In genomic region chr1:164132001-164132400, GRCh38 we compare ENCODE assay signal across 26 cellular contexts.
DNase-seq lines count a peak whose midpoint lies in the region; ATAC-seq, FAIRE-seq and TF ChIP-seq lines count a peak whose summit lies in the region.
"Had no signal": no experiment of that assay in that cellular context is flagged by ENCODE, and none has a peak within 500 bp of the region (broad histone marks: within the 10 kb centered on the region; RNA-seq: fewer than 3 reads in every experiment).

No MANE protein-coding gene starts in this region.

- TF ChIP-seq POLR2A in HepG2 (IDR thresholded peaks at IDR 0.05; ENCODE audit: insufficient read depth in 1 of 2, low read depth in 2 of 2, low read length in 2 of 2): no peak
- TF ChIP-seq POLR2A in right lobe of liver (IDR thresholded peaks at IDR 0.05): no peak

- H4K20me1 ChIP-seq in HepG2 (ENCODE audit: insufficient read depth, low read length) (no peaks in the 10 kb centered on the region), neural cell (ENCODE audit: insufficient read depth) (no peaks in the 10 kb centered on the region)
- H4K20me1 ChIP-seq: BLaER1 had no signal

- TF ChIP-seq EP300 in HepG2 (IDR thresholded peaks at IDR 0.05; ENCODE audit: low read depth in 2 of 2, low read length in 2 of 2): no peak
- TF ChIP-seq EP300 in HepG2 (CRISPR knock-in tag; IDR thresholded peaks at IDR 0.05; ENCODE audit: borderline replicate concordance): no peak
- peak; percentile 18 for TF ChIP-seq EP300 in neural cell (conservative IDR thresholded peaks at IDR 0.05; ENCODE audit: poor library complexity, severe bottlenecking)

- no peak overlapping the region for H2AFZ ChIP-seq in HepG2 (ENCODE audit: low read length)
- H2AFZ ChIP-seq in neural cell (ENCODE audit: low read depth, low read length): no peak overlapping the region

- H3K9ac ChIP-seq in HepG2 (ENCODE audit: insufficient read depth, low read depth, low read length): no peak overlapping the region
- no peak overlapping the region for H3K9ac ChIP-seq in neural cell (ENCODE audit: low read length)
- H3K9ac ChIP-seq: BLaER1 had no signal

- H3K27ac ChIP-seq in HepG2 (ENCODE audit: extremely low read length, insufficient read depth, low read length) (no peak overlapping the region), right lobe of liver (no peak overlapping the region), neural cell (ENCODE audit: low read length) (peak overlapping the region; percentile 6)
- H3K27ac ChIP-seq: 22Rv1, BLaER1 had no signal

- intact Hi-C loops in HepG2 (cut with micrococcal nuclease; ENCODE audit: unreplicated experiment): no loop called here
- intact Hi-C loops in right lobe of liver (cut with DNase I): no loop called here

- no peaks in the 10 kb centered on the region for H3K36me3 ChIP-seq in HepG2 (replicated peaks in 1 of 2; ENCODE audit: control insufficient read depth in 1 of 2, insufficient read depth in 2 of 2, low read length in 2 of 2)
- H3K36me3 ChIP-seq in right lobe of liver: no peaks in the 10 kb centered on the region
- H3K36me3 ChIP-seq in neural cell (ENCODE audit: insufficient read depth, low read length): no peaks in the 10 kb centered on the region
- H3K36me3 ChIP-seq: BE2C, BLaER1 had no signal

- H3K4me3 ChIP-seq in HepG2 (replicated peaks in 1 of 3; ENCODE audit: insufficient read depth in 1 of 3, low read depth in 2 of 3, low read length in 3 of 3): no peak overlapping the region
- no peak overlapping the region for H3K4me3 ChIP-seq in right lobe of liver
- no peak overlapping the region for H3K4me3 ChIP-seq in neural cell (ENCODE audit: low read length)
- H3K4me3 ChIP-seq: BLaER1, GM12878 had no signal

- peaks cover 4% of the 10 kb centered on the region for H3F3A ChIP-seq in neural cell (ENCODE audit: insufficient read depth, low read length, poor library complexity, severe bottlenecking)

- H3K9me3 ChIP-seq in HepG2 (ENCODE audit: low read length) (peaks cover 85% of the 10 kb centered on the region), right lobe of liver (no peaks in the 10 kb centered on the region), neural cell (ENCODE audit: low read length) (no peaks in the 10 kb centered on the region)
- H3K9me3 ChIP-seq: BE2C, BLaER1 had no signal

- BruUV-seq in HepG2 (replicated peaks; lab: Mats Ljungman, UMichigan): no TSS peak

- in situ Hi-C loops in HepG2 (cut with HindIII; ENCODE audit: extremely low pct_ligation_motif_present, low pct_unique_long_range_greater_than_20kb): no loop called here

- H3K4me1 ChIP-seq in HepG2 (ENCODE audit: insufficient read depth, low read length) (no peaks in the 10 kb centered on the region), right lobe of liver (no peaks in the 10 kb centered on the region)
- H3K4me1 ChIP-seq: BE2C, BLaER1 had no signal

- FAIRE-seq in HepG2 (lab: Jason Lieb, UNC): no peak
- FAIRE-seq: GM12878, GM12892, GM18507 had no signal

- H3K9me2 ChIP-seq in neural cell (ENCODE audit: insufficient read depth, low read length): no peaks in the 10 kb centered on the region

- DNase-seq in HepG2 (ENCODE audit: low spot score): no peak
- DNase-seq in right lobe of liver: no peak
- DNase-seq in OCI-M1 (lab: John Stamatoyannopoulos, UW): peak; percentile 8
- DNase-seq in NCI-H146 (lab: John Stamatoyannopoulos, UW): no peak
- no peak for DNase-seq in activated effector memory CD4-positive, alpha-beta T cell treated with Interleukin-2 at 50 U/mL for 16 hours
- DNase-seq: ACHN; BE2C; C1 segment of cervical spinal cord; CD4-positive, alpha-beta memory T cell; CD4-positive, CD25-positive, alpha-beta regulatory T cell; CD8-positive, alpha-beta memory T cell; COR-L47; DMS 273 treated with DMSO at 0.1 percent for 48 hours; DMS153; DMS53; DMS79; DND-41; EL; GDM1 had no signal

- ATAC-seq in HepG2 (no peak), right lobe of liver (no peak), GM19452 (IDR thresholded peaks at IDR 0.05; ENCODE audit: unreplicated experiment) (no peak)
- ATAC-seq: GM12878 had no signal

- TF ChIP-seq CTCF in HepG2 (CRISPR knock-in tag; IDR thresholded peaks at IDR 0.05) (no peak), right lobe of liver (IDR thresholded peaks at IDR 0.05) (no peak), neural cell (IDR thresholded peaks at IDR 0.05; ENCODE audit: poor library complexity, severe bottlenecking) (no peak)

- TF ChIP-seq RAD21 in HepG2 (CRISPR knock-in tag; IDR thresholded peaks at IDR 0.05) (no peak), neural cell (conservative IDR thresholded peaks at IDR 0.05) (peak; percentile 19)

- no peak overlapping the region for H3K4me2 ChIP-seq in HepG2 (ENCODE audit: low read depth, low read length)
- H3K4me2 ChIP-seq in neural cell (ENCODE audit: low read length): no peak overlapping the region
- H3K4me2 ChIP-seq: BLaER1 had no signal

- H3K27me3 ChIP-seq in HepG2 (ENCODE audit: control insufficient read depth in 1 of 2, insufficient read depth in 2 of 2, low read length in 2 of 2) (no peaks in the 10 kb centered on the region), right lobe of liver (no peaks in the 10 kb centered on the region), neural cell (ENCODE audit: insufficient read depth, low read depth, low read length) (no peaks in the 10 kb centered on the region)
- H3K27me3 ChIP-seq: BE2C, BLaER1 had no signal

- CTCF ChIA-PET in HepG2 (lab: Yijun Ruan, JAX; ENCODE audit: low intra/inter-chr PET ratio, low total read pairs): no interaction called here

- POLR2A ChIA-PET in HepG2 (lab: Yijun Ruan, JAX): no interaction called here

- no peaks in the 10 kb centered on the region for H3K79me2 ChIP-seq in HepG2 (ENCODE audit: insufficient read depth, low read length)
- no peaks in the 10 kb centered on the region for H3K79me2 ChIP-seq in neural cell (replicated peaks; ENCODE audit: insufficient read depth, low read length)

TF ChIP-seq in HepG2, 621 proteins besides CTCF, POLR2A, EP300 and RAD21 (continues in another document):
- TF ChIP-seq MAFK (conservative IDR thresholded peaks at IDR 0.05 in 1 of 2, IDR thresholded peaks at IDR 0.05 in 1 of 2; ENCODE audit: low read length in 2 of 2): peak; percentile 57 to 84
- TF ChIP-seq ZC3H13 (CRISPR knock-in tag; IDR thresholded peaks at IDR 0.05): no peak
- TF ChIP-seq RXRA (CRISPR knock-in tag; IDR thresholded peaks at IDR 0.05): no peak
- TF ChIP-seq, protein P1, sequence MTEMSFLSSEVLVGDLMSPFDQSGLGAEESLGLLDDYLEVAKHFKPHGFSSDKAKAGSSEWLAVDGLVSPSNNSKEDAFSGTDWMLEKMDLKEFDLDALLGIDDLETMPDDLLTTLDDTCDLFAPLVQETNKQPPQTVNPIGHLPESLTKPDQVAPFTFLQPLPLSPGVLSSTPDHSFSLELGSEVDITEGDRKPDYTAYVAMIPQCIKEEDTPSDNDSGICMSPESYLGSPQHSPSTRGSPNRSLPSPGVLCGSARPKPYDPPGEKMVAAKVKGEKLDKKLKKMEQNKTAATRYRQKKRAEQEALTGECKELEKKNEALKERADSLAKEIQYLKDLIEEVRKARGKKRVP (CRISPR knock-in tag; IDR thresholded peaks at IDR 0.05): no peak
- no peak for TF ChIP-seq ZNF615 (CRISPR knock-in tag; IDR thresholded peaks at IDR 0.05; ENCODE audit: borderline replicate concordance)
- TF ChIP-seq ZNF878 (CRISPR knock-in tag; IDR thresholded peaks at IDR 0.05): no peak
- TF ChIP-seq, protein P2, sequence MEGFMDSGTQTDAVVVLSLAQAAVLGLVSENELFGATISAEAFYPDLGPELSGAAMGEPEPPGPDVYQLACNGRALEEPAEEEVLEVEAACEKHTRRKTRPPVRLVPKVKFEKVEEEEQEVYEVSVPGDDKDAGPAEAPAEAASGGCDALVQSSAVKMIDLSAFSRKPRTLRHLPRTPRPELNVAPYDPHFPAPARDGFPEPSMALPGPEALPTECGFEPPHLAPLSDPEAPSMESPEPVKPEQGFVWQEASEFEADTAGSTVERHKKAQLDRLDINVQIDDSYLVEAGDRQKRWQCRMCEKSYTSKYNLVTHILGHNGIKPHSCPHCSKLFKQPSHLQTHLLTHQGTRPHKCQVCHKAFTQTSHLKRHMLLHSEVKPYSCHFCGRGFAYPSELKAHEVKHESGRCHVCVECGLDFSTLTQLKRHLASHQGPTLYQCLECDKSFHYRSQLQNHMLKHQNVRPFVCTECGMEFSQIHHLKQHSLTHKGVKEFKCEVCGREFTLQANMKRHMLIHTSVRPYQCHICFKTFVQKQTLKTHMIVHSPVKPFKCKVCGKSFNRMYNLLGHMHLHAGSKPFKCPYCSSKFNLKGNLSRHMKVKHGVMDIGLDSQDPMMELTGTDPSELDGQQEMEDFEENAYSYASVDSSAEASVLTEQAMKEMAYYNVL (CRISPR knock-in tag; IDR thresholded peaks at IDR 0.05; ENCODE audit: borderline replicate concordance): no peak

TF ChIP-seq in neural cell, 6 proteins besides CTCF, POLR2A, EP300 and RAD21:
- TF ChIP-seq EZH2 (IDR thresholded peaks at IDR 0.05; ENCODE audit: borderline replicate concordance, insufficient read depth, low read length, poor library complexity, severe bottlenecking) (no peak), POLR2AphosphoS5 (IDR thresholded peaks at IDR 0.05) (peak; percentile 26)
